1 cellular context compared by ENCODE assay signal in the genomic region with DNA sequence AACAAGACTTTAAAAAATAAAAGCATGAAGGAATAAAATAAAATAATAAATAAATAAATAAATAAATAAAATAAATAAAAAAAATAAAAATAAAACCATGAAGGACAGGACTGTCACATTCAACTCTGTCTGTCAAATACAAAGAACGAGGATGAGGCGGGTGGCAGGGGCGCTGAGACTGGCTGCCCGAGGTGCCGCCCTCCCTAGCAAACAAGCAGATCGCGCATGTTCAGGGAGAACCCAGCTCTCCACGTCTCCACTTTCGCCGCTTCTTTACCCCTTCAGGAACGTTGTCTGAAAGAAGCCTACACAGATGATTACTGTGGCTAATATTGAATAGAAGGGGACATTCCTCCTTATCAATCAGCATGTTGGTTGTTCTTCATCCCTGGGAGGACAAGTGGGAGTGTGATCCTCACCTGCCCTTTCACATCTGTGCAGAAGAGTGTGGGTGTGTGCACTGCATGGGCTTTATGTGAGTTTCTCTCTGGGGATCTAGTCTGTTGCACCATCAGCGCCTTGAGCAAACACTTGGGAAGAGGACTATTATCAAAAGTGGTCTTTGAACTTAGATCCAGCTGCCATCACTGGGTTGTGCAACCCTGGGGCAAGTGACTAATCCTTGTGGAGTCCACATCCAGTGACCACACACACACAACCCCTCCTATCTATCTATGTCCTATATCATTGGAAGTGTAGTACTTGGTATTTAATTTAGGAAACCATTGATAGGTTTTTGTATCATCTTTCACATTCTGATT.
A peak's percentile ranks its signal among the peaks of the same experiment; 100 is the strongest.
TF ChIP-seq lines count a peak whose summit lies in the region.

No MANE protein-coding gene starts in this region.

TF ChIP-seq in HepG2, 621 proteins besides CTCF, POLR2A, EP300 and RAD21 (continued from another document and continues in another):
- TF ChIP-seq, protein P1, sequence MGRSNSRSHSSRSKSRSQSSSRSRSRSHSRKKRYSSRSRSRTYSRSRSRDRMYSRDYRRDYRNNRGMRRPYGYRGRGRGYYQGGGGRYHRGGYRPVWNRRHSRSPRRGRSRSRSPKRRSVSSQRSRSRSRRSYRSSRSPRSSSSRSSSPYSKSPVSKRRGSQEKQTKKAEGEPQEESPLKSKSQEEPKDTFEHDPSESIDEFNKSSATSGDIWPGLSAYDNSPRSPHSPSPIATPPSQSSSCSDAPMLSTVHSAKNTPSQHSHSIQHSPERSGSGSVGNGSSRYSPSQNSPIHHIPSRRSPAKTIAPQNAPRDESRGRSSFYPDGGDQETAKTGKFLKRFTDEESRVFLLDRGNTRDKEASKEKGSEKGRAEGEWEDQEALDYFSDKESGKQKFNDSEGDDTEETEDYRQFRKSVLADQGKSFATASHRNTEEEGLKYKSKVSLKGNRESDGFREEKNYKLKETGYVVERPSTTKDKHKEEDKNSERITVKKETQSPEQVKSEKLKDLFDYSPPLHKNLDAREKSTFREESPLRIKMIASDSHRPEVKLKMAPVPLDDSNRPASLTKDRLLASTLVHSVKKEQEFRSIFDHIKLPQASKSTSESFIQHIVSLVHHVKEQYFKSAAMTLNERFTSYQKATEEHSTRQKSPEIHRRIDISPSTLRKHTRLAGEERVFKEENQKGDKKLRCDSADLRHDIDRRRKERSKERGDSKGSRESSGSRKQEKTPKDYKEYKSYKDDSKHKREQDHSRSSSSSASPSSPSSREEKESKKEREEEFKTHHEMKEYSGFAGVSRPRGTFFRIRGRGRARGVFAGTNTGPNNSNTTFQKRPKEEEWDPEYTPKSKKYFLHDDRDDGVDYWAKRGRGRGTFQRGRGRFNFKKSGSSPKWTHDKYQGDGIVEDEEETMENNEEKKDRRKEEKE (IDR thresholded peaks at IDR 0.05) = no peak
- TF ChIP-seq ZNF552 (CRISPR knock-in tag; IDR thresholded peaks at IDR 0.05; ENCODE audit: borderline replicate concordance) (no peak), ZNF775 (CRISPR knock-in tag; IDR thresholded peaks at IDR 0.05; ENCODE audit: borderline replicate concordance) (no peak), SOX6 (IDR thresholded peaks at IDR 0.05) (no peak), SOX6 (CRISPR knock-in tag; IDR thresholded peaks at IDR 0.05) (peak; percentile 91), ZBTB8A (CRISPR knock-in tag; IDR thresholded peaks at IDR 0.05; ENCODE audit: borderline replicate concordance, low read depth) (no peak), XRCC5 (optimal IDR thresholded peaks at IDR 0.05; ENCODE audit: low read length) (peak; percentile 74), NFE2 (CRISPR knock-in tag; IDR thresholded peaks at IDR 0.05) (no peak), ZNF598 (CRISPR knock-in tag; IDR thresholded peaks at IDR 0.05; ENCODE audit: borderline replicate concordance) (no peak), CEBPB (IDR thresholded peaks at IDR 0.05; ENCODE audit: borderline replicate concordance, low read depth, low read length) (peak; percentile 99), ZNF329 (CRISPR knock-in tag; IDR thresholded peaks at IDR 0.05; ENCODE audit: low read depth) (no peak), ZNF124 (CRISPR knock-in tag; IDR thresholded peaks at IDR 0.05) (peak; percentile 52; the same call in 1 of the 2 replicates), RXRB (CRISPR knock-in tag; IDR thresholded peaks at IDR 0.05; ENCODE audit: borderline replicate concordance) (peak; percentile 72), NCOR1 (IDR thresholded peaks at IDR 0.05; ENCODE audit: borderline replicate concordance, low read length) (peak; percentile 95), FOSL1 (CRISPR knock-in tag; IDR thresholded peaks at IDR 0.05; ENCODE audit: borderline replicate concordance) (peak; percentile 88), TARDBP (CRISPR knock-in tag; IDR thresholded peaks at IDR 0.05) (peak; percentile 45; the same call in 1 of the 2 replicates), CHCHD3 (CRISPR knock-in tag; IDR thresholded peaks at IDR 0.05) (no peak), ATF1 (CRISPR knock-in tag; IDR thresholded peaks at IDR 0.05) (no peak), ZNF263 (CRISPR knock-in tag; IDR thresholded peaks at IDR 0.05) (peak; percentile 67), TRIM24 (CRISPR knock-in tag; IDR thresholded peaks at IDR 0.05) (peak; percentile 86), PRMT3 (CRISPR knock-in tag; IDR thresholded peaks at IDR 0.05; ENCODE audit: borderline replicate concordance, low read depth) (no peak), ZNF264 (CRISPR knock-in tag; IDR thresholded peaks at IDR 0.05) (peak; percentile 81; the same call in 1 of the 2 replicates), SOX13 (IDR thresholded peaks at IDR 0.05) (no peak; the same call in 1 of the 2 replicates), SOX13 (CRISPR knock-in tag; conservative IDR thresholded peaks at IDR 0.05 in 1 of 2, IDR thresholded peaks at IDR 0.05 in 1 of 2) (peak in 1 of 2 experiments; percentile 73; a peak in 2 of 4 replicates), BCL6 (CRISPR knock-in tag; IDR thresholded peaks at IDR 0.05) (peak; percentile 42; the same call in 1 of the 2 replicates), ZNF674 (CRISPR knock-in tag; IDR thresholded peaks at IDR 0.05; ENCODE audit: low read depth) (no peak)
- TF ChIP-seq, protein P2, sequence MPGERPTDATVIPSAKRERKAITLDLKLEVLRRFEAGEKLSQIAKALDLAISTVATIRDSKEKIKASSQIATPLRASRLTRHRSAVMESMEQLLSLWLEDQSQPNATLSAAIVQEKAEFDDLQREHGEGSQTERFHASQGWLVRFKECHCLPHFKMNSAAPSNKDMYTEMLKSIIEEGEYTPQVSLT (CRISPR knock-in tag; IDR thresholded peaks at IDR 0.05; ENCODE audit: borderline replicate concordance, low read depth) = no peak
- TF ChIP-seq, protein P3, sequence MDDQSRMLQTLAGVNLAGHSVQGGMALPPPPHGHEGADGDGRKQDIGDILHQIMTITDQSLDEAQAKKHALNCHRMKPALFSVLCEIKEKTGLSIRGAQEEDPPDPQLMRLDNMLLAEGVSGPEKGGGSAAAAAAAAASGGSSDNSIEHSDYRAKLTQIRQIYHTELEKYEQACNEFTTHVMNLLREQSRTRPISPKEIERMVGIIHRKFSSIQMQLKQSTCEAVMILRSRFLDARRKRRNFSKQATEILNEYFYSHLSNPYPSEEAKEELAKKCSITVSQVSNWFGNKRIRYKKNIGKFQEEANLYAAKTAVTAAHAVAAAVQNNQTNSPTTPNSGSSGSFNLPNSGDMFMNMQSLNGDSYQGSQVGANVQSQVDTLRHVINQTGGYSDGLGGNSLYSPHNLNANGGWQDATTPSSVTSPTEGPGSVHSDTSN (CRISPR knock-in tag; IDR thresholded peaks at IDR 0.05; ENCODE audit: borderline replicate concordance) = no peak
- TF ChIP-seq, protein P4, sequence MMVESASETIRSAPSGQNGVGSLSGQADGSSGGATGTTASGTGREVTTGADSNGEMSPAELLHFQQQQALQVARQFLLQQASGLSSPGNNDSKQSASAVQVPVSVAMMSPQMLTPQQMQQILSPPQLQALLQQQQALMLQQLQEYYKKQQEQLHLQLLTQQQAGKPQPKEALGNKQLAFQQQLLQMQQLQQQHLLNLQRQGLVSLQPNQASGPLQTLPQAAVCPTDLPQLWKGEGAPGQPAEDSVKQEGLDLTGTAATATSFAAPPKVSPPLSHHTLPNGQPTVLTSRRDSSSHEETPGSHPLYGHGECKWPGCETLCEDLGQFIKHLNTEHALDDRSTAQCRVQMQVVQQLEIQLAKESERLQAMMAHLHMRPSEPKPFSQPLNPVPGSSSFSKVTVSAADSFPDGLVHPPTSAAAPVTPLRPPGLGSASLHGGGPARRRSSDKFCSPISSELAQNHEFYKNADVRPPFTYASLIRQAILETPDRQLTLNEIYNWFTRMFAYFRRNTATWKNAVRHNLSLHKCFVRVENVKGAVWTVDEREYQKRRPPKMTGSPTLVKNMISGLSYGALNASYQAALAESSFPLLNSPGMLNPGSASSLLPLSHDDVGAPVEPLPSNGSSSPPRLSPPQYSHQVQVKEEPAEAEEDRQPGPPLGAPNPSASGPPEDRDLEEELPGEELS (CRISPR knock-in tag; IDR thresholded peaks at IDR 0.05) = peak; percentile 60; the same call in 1 of the 2 replicates
- TF ChIP-seq, protein P5, sequence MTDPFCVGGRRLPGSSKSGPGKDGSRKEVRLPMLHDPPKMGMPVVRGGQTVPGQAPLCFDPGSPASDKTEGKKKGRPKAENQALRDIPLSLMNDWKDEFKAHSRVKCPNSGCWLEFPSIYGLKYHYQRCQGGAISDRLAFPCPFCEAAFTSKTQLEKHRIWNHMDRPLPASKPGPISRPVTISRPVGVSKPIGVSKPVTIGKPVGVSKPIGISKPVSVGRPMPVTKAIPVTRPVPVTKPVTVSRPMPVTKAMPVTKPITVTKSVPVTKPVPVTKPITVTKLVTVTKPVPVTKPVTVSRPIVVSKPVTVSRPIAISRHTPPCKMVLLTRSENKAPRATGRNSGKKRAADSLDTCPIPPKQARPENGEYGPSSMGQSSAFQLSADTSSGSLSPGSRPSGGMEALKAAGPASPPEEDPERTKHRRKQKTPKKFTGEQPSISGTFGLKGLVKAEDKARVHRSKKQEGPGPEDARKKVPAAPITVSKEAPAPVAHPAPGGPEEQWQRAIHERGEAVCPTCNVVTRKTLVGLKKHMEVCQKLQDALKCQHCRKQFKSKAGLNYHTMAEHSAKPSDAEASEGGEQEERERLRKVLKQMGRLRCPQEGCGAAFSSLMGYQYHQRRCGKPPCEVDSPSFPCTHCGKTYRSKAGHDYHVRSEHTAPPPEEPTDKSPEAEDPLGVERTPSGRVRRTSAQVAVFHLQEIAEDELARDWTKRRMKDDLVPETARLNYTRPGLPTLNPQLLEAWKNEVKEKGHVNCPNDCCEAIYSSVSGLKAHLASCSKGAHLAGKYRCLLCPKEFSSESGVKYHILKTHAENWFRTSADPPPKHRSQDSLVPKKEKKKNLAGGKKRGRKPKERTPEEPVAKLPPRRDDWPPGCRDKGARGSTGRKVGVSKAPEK (CRISPR knock-in tag; IDR thresholded peaks at IDR 0.05; ENCODE audit: borderline replicate concordance) = no peak
- TF ChIP-seq, protein P6, sequence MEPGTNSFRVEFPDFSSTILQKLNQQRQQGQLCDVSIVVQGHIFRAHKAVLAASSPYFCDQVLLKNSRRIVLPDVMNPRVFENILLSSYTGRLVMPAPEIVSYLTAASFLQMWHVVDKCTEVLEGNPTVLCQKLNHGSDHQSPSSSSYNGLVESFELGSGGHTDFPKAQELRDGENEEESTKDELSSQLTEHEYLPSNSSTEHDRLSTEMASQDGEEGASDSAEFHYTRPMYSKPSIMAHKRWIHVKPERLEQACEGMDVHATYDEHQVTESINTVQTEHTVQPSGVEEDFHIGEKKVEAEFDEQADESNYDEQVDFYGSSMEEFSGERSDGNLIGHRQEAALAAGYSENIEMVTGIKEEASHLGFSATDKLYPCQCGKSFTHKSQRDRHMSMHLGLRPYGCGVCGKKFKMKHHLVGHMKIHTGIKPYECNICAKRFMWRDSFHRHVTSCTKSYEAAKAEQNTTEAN (CRISPR knock-in tag; conservative IDR thresholded peaks at IDR 0.05) = peak; percentile 98
- TF ChIP-seq, protein P7, sequence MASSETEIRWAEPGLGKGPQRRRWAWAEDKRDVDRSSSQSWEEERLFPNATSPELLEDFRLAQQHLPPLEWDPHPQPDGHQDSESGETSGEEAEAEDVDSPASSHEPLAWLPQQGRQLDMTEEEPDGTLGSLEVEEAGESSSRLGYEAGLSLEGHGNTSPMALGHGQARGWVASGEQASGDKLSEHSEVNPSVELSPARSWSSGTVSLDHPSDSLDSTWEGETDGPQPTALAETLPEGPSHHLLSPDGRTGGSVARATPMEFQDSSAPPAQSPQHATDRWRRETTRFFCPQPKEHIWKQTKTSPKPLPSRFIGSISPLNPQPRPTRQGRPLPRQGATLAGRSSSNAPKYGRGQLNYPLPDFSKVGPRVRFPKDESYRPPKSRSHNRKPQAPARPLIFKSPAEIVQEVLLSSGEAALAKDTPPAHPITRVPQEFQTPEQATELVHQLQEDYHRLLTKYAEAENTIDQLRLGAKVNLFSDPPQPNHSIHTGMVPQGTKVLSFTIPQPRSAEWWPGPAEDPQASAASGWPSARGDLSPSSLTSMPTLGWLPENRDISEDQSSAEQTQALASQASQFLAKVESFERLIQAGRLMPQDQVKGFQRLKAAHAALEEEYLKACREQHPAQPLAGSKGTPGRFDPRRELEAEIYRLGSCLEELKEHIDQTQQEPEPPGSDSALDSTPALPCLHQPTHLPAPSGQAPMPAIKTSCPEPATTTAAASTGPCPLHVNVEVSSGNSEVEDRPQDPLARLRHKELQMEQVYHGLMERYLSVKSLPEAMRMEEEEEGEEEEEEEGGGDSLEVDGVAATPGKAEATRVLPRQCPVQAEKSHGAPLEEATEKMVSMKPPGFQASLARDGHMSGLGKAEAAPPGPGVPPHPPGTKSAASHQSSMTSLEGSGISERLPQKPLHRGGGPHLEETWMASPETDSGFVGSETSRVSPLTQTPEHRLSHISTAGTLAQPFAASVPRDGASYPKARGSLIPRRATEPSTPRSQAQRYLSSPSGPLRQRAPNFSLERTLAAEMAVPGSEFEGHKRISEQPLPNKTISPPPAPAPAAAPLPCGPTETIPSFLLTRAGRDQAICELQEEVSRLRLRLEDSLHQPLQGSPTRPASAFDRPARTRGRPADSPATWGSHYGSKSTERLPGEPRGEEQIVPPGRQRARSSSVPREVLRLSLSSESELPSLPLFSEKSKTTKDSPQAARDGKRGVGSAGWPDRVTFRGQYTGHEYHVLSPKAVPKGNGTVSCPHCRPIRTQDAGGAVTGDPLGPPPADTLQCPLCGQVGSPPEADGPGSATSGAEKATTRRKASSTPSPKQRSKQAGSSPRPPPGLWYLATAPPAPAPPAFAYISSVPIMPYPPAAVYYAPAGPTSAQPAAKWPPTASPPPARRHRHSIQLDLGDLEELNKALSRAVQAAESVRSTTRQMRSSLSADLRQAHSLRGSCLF (CRISPR knock-in tag; IDR thresholded peaks at IDR 0.05; ENCODE audit: borderline replicate concordance) = no peak
- TF ChIP-seq, protein P8, sequence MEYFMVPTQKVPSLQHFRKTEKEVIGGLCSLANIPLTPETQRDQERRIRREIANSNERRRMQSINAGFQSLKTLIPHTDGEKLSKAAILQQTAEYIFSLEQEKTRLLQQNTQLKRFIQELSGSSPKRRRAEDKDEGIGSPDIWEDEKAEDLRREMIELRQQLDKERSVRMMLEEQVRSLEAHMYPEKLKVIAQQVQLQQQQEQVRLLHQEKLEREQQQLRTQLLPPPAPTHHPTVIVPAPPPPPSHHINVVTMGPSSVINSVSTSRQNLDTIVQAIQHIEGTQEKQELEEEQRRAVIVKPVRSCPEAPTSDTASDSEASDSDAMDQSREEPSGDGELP (IDR thresholded peaks at IDR 0.05; ENCODE audit: borderline replicate concordance, low read depth) = peak; percentile 81
- TF ChIP-seq, protein P9, sequence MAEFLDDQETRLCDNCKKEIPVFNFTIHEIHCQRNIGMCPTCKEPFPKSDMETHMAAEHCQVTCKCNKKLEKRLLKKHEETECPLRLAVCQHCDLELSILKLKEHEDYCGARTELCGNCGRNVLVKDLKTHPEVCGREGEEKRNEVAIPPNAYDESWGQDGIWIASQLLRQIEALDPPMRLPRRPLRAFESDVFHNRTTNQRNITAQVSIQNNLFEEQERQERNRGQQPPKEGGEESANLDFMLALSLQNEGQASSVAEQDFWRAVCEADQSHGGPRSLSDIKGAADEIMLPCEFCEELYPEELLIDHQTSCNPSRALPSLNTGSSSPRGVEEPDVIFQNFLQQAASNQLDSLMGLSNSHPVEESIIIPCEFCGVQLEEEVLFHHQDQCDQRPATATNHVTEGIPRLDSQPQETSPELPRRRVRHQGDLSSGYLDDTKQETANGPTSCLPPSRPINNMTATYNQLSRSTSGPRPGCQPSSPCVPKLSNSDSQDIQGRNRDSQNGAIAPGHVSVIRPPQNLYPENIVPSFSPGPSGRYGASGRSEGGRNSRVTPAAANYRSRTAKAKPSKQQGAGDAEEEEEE (CRISPR knock-in tag; IDR thresholded peaks at IDR 0.05; ENCODE audit: borderline replicate concordance) = no peak
